In the genomic region with DNA sequence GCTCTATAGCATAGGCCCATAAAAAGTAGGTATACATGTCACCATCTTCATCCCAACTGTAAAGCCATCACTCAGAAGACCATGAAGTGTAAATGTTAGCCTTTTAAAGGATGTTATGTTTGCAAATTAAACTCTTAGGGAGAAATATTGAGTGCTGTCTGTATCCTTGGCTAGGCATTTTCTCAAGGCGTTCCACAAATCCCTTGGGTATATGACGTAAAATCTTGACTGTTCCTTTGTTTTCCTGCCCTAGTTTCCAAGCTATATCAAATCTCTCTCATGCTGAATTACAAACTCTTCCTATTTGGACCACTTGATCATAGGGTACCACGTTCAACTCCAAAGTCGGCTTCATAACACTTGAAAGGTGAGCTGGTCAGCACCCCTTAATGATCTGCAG, we compare ENCODE assay signal across 26 cellular contexts.
"Had no signal": no experiment of that assay in that cellular context is flagged by ENCODE, and none has a peak within 500 bp of the region (broad histone marks: within the 10 kb centered on the region; RNA-seq: fewer than 3 reads in every experiment).

No MANE protein-coding gene starts in this region.

- H3K27ac Mint-ChIP-seq: activated CD4-positive, alpha-beta memory T cell treated with anti-CD3 and anti-CD28 coated beads for 36 hours; activated CD4-positive, alpha-beta T cell treated with anti-CD3 and anti-CD28 coated beads for 36 hours; activated CD4-positive, alpha-beta T cell treated with anti-CD3 and anti-CD28 coated beads, Interleukin-2, amount 10 ng/mL, durations not matched to agents 24 days and 14 days; activated CD8-positive, alpha-beta memory T cell treated with anti-CD3 and anti-CD28 coated beads, Interleukin-2, amount 10 ng/mL, durations not matched to agents 7 days and 5 days; activated CD8-positive, alpha-beta T cell treated with anti-CD3 and anti-CD28 coated beads, Interleukin-2, amount 10 ng/mL, durations not matched to agents 7 days and 5 days; activated naive CD8-positive, alpha-beta T cell; activated T-cell treated with anti-CD3 and anti-CD28 coated beads, Interleukin-2, amount 50 U/mL, for 72 hours; activated T-helper 17 cell treated with anti-CD3 and anti-CD28 coated beads, Interleukin-2, amount 50 U/mL, for 72 hours had no signal

- H3K27ac ChIP-seq: brain microvascular endothelial cell, colonic mucosa, epithelial cell of prostate had no signal

- H3K36me3 ChIP-seq: brain microvascular endothelial cell, colonic mucosa had no signal

- H3K4me3 ChIP-seq: colonic mucosa had no signal

- DNase-seq: activated CD4-positive, alpha-beta memory T cell treated with anti-CD3 and anti-CD28 coated beads for 36 hours; activated CD4-positive, alpha-beta T cell treated with anti-CD3 and anti-CD28 coated beads for 36 hours; activated CD4-positive, alpha-beta T cell treated with anti-CD3 and anti-CD28 coated beads, Interleukin-2, amount 10 ng/mL, durations not matched to agents 24 days and 14 days; activated CD4-positive, CD25-positive, alpha-beta regulatory T cell; activated CD4-positive, CD25-positive, alpha-beta regulatory T cell treated with anti-CD3 and anti-CD28 coated beads, Interleukin-2, amount 50 U/mL, for 72 hours; activated CD8-positive, alpha-beta memory T cell treated with anti-CD3 and anti-CD28 coated beads, Interleukin-2, amount 10 ng/mL, durations not matched to agents 7 days and 5 days; activated CD8-positive, alpha-beta memory T cell treated with anti-CD3 and anti-CD28 coated beads, Interleukin-2, amount 50 U/mL, for 4 hours; activated CD8-positive, alpha-beta T cell treated with anti-CD3 and anti-CD28 coated beads, Interleukin-2, amount 10 ng/mL, durations not matched to agents 7 days and 5 days; activated effector memory CD4-positive, alpha-beta T cell treated with Interleukin-2 at 50 U/mL for 16 hours; activated gamma-delta T cell treated with Interleukin-2 at 50 U/mL for 16 hours; activated naive CD4-positive, alpha-beta T cell treated with anti-CD3 and anti-CD28 coated beads, Interleukin-2, amount 50 U/mL, for 16 hours; activated naive CD4-positive, alpha-beta T cell treated with Interleukin-2 at 50 U/mL for 16 hours; activated T-cell treated with anti-CD3 and anti-CD28 coated beads, Interleukin-2, amount 50 U/mL, for 1 hour; activated T-cell treated with anti-CD3 and anti-CD28 coated beads, Interleukin-2, amount 50 U/mL, for 72 hours; amniotic stem cell; anterior cingulate cortex; brain microvascular endothelial cell; caudate nucleus; colonic mucosa; effector CD8-positive, alpha-beta T cell; foreskin fibroblast; head of caudate nucleus; T-helper 2 cell had no signal

- H3K27me3 ChIP-seq: brain microvascular endothelial cell, colonic mucosa had no signal

- H3K9me3 ChIP-seq: colonic mucosa had no signal

- H3K36me3 Mint-ChIP-seq: activated CD4-positive, alpha-beta memory T cell treated with anti-CD3 and anti-CD28 coated beads for 36 hours; activated CD8-positive, alpha-beta memory T cell treated with anti-CD3 and anti-CD28 coated beads, Interleukin-2, amount 10 ng/mL, durations not matched to agents 7 days and 5 days; activated naive CD8-positive, alpha-beta T cell had no signal

- H3K27me3 Mint-ChIP-seq: activated CD4-positive, alpha-beta memory T cell treated with anti-CD3 and anti-CD28 coated beads for 36 hours; activated CD4-positive, alpha-beta T cell treated with anti-CD3 and anti-CD28 coated beads for 36 hours; activated CD4-positive, alpha-beta T cell treated with anti-CD3 and anti-CD28 coated beads, Interleukin-2, amount 10 ng/mL, durations not matched to agents 24 days and 14 days; activated CD8-positive, alpha-beta memory T cell treated with anti-CD3 and anti-CD28 coated beads, Interleukin-2, amount 10 ng/mL, durations not matched to agents 7 days and 5 days; activated naive CD8-positive, alpha-beta T cell; activated T-helper 17 cell treated with anti-CD3 and anti-CD28 coated beads, Interleukin-2, amount 50 U/mL, for 72 hours had no signal

- H3K4me1 ChIP-seq: colonic mucosa had no signal

- H3K4me3 Mint-ChIP-seq: activated CD4-positive, alpha-beta memory T cell treated with anti-CD3 and anti-CD28 coated beads for 36 hours; activated CD4-positive, alpha-beta T cell treated with anti-CD3 and anti-CD28 coated beads for 36 hours; activated CD4-positive, alpha-beta T cell treated with anti-CD3 and anti-CD28 coated beads, Interleukin-2, amount 10 ng/mL, durations not matched to agents 24 days and 14 days; activated CD8-positive, alpha-beta memory T cell treated with anti-CD3 and anti-CD28 coated beads, Interleukin-2, amount 10 ng/mL, durations not matched to agents 7 days and 5 days; activated CD8-positive, alpha-beta T cell treated with anti-CD3 and anti-CD28 coated beads, Interleukin-2, amount 10 ng/mL, durations not matched to agents 7 days and 5 days; activated naive CD8-positive, alpha-beta T cell; activated T-cell treated with anti-CD3 and anti-CD28 coated beads, Interleukin-2, amount 50 U/mL, for 72 hours; activated T-helper 17 cell treated with anti-CD3 and anti-CD28 coated beads, Interleukin-2, amount 50 U/mL, for 72 hours had no signal

- H3K4me1 Mint-ChIP-seq: activated CD4-positive, alpha-beta T cell treated with anti-CD3 and anti-CD28 coated beads for 36 hours; activated CD4-positive, alpha-beta T cell treated with anti-CD3 and anti-CD28 coated beads, Interleukin-2, amount 10 ng/mL, durations not matched to agents 24 days and 14 days; activated CD8-positive, alpha-beta memory T cell treated with anti-CD3 and anti-CD28 coated beads, Interleukin-2, amount 10 ng/mL, durations not matched to agents 7 days and 5 days; activated T-helper 17 cell treated with anti-CD3 and anti-CD28 coated beads, Interleukin-2, amount 50 U/mL, for 72 hours had no signal
